Comparison of ENCODE assay signal across 8 cellular contexts in genomic region chr14:100159107-100159864, GRCh38. TPM values are rescaled to one million over a fixed set of nuclear protein-coding genes. Genes with fewer than 3 reads are reported as not detected.
A peak's percentile ranks its signal among the peaks of the same experiment; 100 is the strongest.
DNase-seq lines count a peak whose midpoint lies in the region; ATAC-seq, FAIRE-seq and TF ChIP-seq lines count a peak whose summit lies in the region.

Gene DEGS2, minus strand, starts transcription at chr14:100159645. Its CDS starts 58 bp downstream, at chr14:100159587.

- no peak within 1 kb of the TSS for H3K27ac Mint-ChIP-seq in brain

- no peak within 1 kb of the TSS for H4K8ac ChIP-seq in mesenchymal stem cell (ENCODE audit: low read length)

- H3K4me1 ChIP-seq in mesenchymal stem cell (ENCODE audit: control insufficient read depth, insufficient read depth, low read depth, low read length): peaks cover 14% of the 10 kb centered on the region

- TF ChIP-seq CTCF in brain (conservative IDR thresholded peaks at IDR 0.05): no peak

- peaks cover 3% of the 10 kb centered on the region for H3K36me3 Mint-ChIP-seq in brain

- H4K91ac ChIP-seq in mesenchymal stem cell (ENCODE audit: low read length): no peak within 1 kb of the TSS

- H3K9me3 ChIP-seq in mesenchymal stem cell (ENCODE audit: control insufficient read depth, low read length): peaks cover 15% of the 10 kb centered on the region

- FAIRE-seq in H54 (lab: Jason Lieb, UNC): no peak

- H3K79me1 ChIP-seq in mesenchymal stem cell (replicated peaks; ENCODE audit: low read length, poor library complexity, severe bottlenecking): no peaks in the 10 kb centered on the region

- no peak for TF ChIP-seq POLR2A in H54 (IDR thresholded peaks at IDR 0.05; ENCODE audit: low read depth, low read length)

- H3K9ac ChIP-seq in mesenchymal stem cell (ENCODE audit: low read length): no peak within 1 kb of the TSS

- H3K14ac ChIP-seq in mesenchymal stem cell (ENCODE audit: low read length in 2 of 2): no peak within 1 kb of the TSS

- DNase-seq in T follicular helper cell (ENCODE audit: low read depth) (peak; percentile 55), mesenchymal stem cell (no peak), NCI-H446 (lab: John Stamatoyannopoulos, UW) (no peak), H54 (ENCODE audit: insufficient read length, low spot score) (no peak)
- DNase-seq in stimulated activated CD8-positive, alpha-beta memory T cell treated with anti-CD3 and anti-CD28 coated beads, Interleukin-4, amount 100 ng/mL, for 24 hours (ENCODE audit: low read depth): peak; percentile 35

- H3K27me3 ChIP-seq in mesenchymal stem cell (ENCODE audit: control insufficient read depth in 1 of 2, insufficient read depth in 1 of 2, low read length in 2 of 2): peaks cover 37 to 39% of the 10 kb centered on the region in 2 experiments

- 3% methylated on average over 73 of the region's 93 CpGs for WGBS in mesenchymal stem cell

- ATAC-seq in GM18502 (IDR thresholded peaks at IDR 0.05; ENCODE audit: poor library complexity, unreplicated experiment) (peak; percentile 55), HG02973 (IDR thresholded peaks at IDR 0.05; ENCODE audit: unreplicated experiment) (peak; percentile 51)

- no peaks in the 10 kb centered on the region for H3K36me3 ChIP-seq in mesenchymal stem cell (ENCODE audit: control insufficient read depth in 1 of 2, insufficient read depth in 2 of 2, low read depth in 1 of 2, low read length in 2 of 2)

- H3K18ac ChIP-seq in mesenchymal stem cell (ENCODE audit: low read depth in 1 of 2, low read length in 2 of 2): no peak within 1 kb of the TSS

- no peak within 1 kb of the TSS for H3K27ac ChIP-seq in mesenchymal stem cell (ENCODE audit: low read length, poor library complexity, severe bottlenecking)

- H2BK12ac ChIP-seq in mesenchymal stem cell (ENCODE audit: low read length in 2 of 2): no peak within 1 kb of the TSS

- H3K4me3 Mint-ChIP-seq in brain: peak within 1 kb of the TSS; percentile 57 to 77 (median 74)

- H2AFZ ChIP-seq in mesenchymal stem cell (ENCODE audit: low read depth, low read length): no peak within 1 kb of the TSS

- no peak within 1 kb of the TSS for H2BK120ac ChIP-seq in mesenchymal stem cell (ENCODE audit: low read depth, low read length)

- no peak within 1 kb of the TSS for H2BK15ac ChIP-seq in mesenchymal stem cell (ENCODE audit: low read depth, poor library complexity, severe bottlenecking)

- H3K27me3 Mint-ChIP-seq in brain: peaks cover 60% of the 10 kb centered on the region

- no peak within 1 kb of the TSS for H3K4ac ChIP-seq in mesenchymal stem cell (ENCODE audit: low read depth in 1 of 2, low read length in 2 of 2)

- peak within 1 kb of the TSS; percentile 54 for H3K4me2 ChIP-seq in mesenchymal stem cell (ENCODE audit: low read length, poor library complexity, severe bottlenecking)

- H3K9me3 Mint-ChIP-seq in brain: peaks cover 3 to 10% (median 4%) of the 10 kb centered on the region in 5 experiments

- H2BK5ac ChIP-seq in mesenchymal stem cell (ENCODE audit: low read depth, low read length, poor library complexity, severe bottlenecking): no peak within 1 kb of the TSS

- peak within 1 kb of the TSS; percentile 37 to 53 for H3K4me3 ChIP-seq in mesenchymal stem cell (ENCODE audit: insufficient read depth in 1 of 2, low read depth in 1 of 2, low read length in 2 of 2)

- peaks cover 17% of the 10 kb centered on the region for H3K4me1 Mint-ChIP-seq in brain

- no peak within 1 kb of the TSS for H2AK5ac ChIP-seq in mesenchymal stem cell (ENCODE audit: low read length, severe bottlenecking)

- H3K23ac ChIP-seq in mesenchymal stem cell (ENCODE audit: low read length in 2 of 2): no peak within 1 kb of the TSS

RNA-seq across cellular contexts. Expression of gene DEGS2, which starts in this region (rescaled TPM):
- 3.1 TPM for polyA plus RNA-seq in brain (ENCODE audit: insufficient read depth, low read depth, low replicate concordance)
- polyA plus RNA-seq in mesenchymal stem cell (2013, experiment 1 of 2): not detected
- not detected for polyA plus RNA-seq in mesenchymal stem cell (2013, experiment 2 of 2)

Comparison
In these comparisons a context has a peak if more than half of its experiments do, and no peak if none do; other contexts are left out.
1. DNase-seq: peak in T follicular helper cell (single experiment) and stimulated activated CD8-positive, alpha-beta memory T cell treated with anti-CD3 and anti-CD28 coated beads, Interleukin-4, amount 100 ng/mL, for 24 hours (single experiment); none in mesenchymal stem cell (single experiment), NCI-H446 (0 of 2) and H54 (single experiment).